In the genomic region with DNA sequence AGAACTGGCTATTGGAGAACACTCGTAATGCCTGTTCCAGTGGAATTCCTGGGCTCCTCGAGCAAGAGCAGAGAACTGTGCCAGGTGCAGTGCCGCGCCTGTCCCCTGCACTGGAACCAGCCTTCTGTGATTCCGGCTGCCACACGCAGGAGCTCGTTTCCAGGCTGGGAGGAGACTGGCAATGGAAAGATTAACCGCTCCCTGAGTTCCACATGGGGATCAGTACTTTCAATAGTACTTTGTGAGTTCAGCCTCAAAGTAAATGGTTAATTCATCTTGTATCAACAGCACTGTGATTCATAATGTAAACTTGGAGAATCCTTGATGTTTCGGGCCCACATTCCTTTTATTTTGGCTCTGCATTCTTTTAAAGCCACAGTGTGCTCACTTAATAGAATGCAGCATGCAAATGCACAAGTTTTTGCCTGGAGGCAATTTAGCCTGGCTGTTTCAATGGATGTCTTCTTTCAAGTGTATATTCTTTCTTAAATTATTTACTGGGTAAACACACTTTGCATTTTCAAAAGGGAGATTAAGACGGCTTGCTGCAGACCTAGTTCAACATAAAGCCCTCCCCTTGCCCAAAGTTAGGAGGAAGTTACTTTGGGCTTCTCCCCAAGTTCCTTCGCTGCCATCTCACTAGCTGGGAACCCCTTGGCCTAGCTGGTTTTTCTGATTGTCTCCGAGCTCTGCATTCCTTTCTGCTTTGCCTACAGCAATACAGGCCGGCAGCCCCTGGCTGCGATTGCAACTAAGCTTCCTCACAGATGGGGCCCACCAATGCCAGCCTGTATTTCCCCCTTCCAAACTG, we compare ENCODE assay signal across 9 cellular contexts.
DNase-seq lines count a peak whose midpoint lies in the region; ATAC-seq and TF ChIP-seq lines count a peak whose summit lies in the region.
"Had no signal": no experiment of that assay in that cellular context is flagged by ENCODE, and none has a peak within 500 bp of the region (broad histone marks: within the 10 kb centered on the region; RNA-seq: fewer than 3 reads in every experiment).

No MANE protein-coding gene starts in this region.

- H3K36me3 ChIP-seq in HCT116 (ENCODE audit: control insufficient read depth in 1 of 2, insufficient read depth in 2 of 2, low read length in 2 of 2) (peaks cover 0 to 10% of the 10 kb centered on the region in 2 experiments; a peak in 2 of 4 replicates), ascending aorta (no peaks in the 10 kb centered on the region), stomach (peaks cover 0 to 4% (median 0%) of the 10 kb centered on the region in 4 donors)
- H3K36me3 ChIP-seq in CD4-positive, alpha-beta memory T cell (ENCODE audit: insufficient read depth, low read length), result no peaks in the 10 kb centered on the region

- TF ChIP-seq CTCF in HCT116 (IDR thresholded peaks at IDR 0.05 in 2 of 3, conservative IDR thresholded peaks at IDR 0.05 in 1 of 3; ENCODE audit: borderline replicate concordance in 1 of 3, insufficient read depth in 1 of 3, low read depth in 2 of 3, low read length in 2 of 3) (no peak), ascending aorta (IDR thresholded peaks at IDR 0.05) (no peak), stomach (IDR thresholded peaks at IDR 0.05) (no peak)

- no peak overlapping the region for H3K4me3 Mint-ChIP-seq in CD4-positive, alpha-beta memory T cell

- POLR2A ChIA-PET in HCT116 (lab: Charles Lee), result interaction anchor here (0.7 to 1.6 kb wide), 7 partner anchors 18 to 293 kb away, joined by 3 to 5 read pairs (median 3); no protein-coding TSS in a partner anchor
- POLR2A ChIA-PET in CD4-positive, alpha-beta memory T cell (lab: Charles Lee; ENCODE audit: partially characterized antibody), result no interaction called here

- H3K9ac ChIP-seq in HCT116 (ENCODE audit: low read length), result peak overlapping the region; percentile 30

- intact Hi-C loops in HCT116 (cut with micrococcal nuclease) (loop anchor here (5.0 to 10.0 kb wide), 3 partner anchors 140 to 335 kb away; a partner anchor contains a TSS), ascending aorta (cut with DNase I) (loop anchor here (2.0 to 5.0 kb wide), 2 partner anchors 139 to 315 kb away; a partner anchor contains a TSS), stomach (cut with DNase I; ENCODE audit: low total_unique reads) (no loop called here)
- intact Hi-C loops in CD4-positive, alpha-beta memory T cell (cut with micrococcal nuclease), result no loop called here

- peaks cover 77 to 87% of the 10 kb centered on the region in 2 experiments for H3K4me1 ChIP-seq in HCT116 (ENCODE audit: control insufficient read depth in 1 of 2, insufficient read depth in 2 of 2, low read length in 2 of 2)
- peaks cover 4 to 15% of the 10 kb centered on the region in 2 donors for H3K4me1 ChIP-seq in ascending aorta
- H3K4me1 ChIP-seq in stomach, result peaks cover 8 to 27% (median 12%) of the 10 kb centered on the region in 4 donors
- no peaks in the 10 kb centered on the region for H3K4me1 ChIP-seq in CD4-positive, alpha-beta memory T cell (ENCODE audit: insufficient read depth, low read length)

- H3K36me3 Mint-ChIP-seq in CD4-positive, alpha-beta memory T cell, result peaks cover 37 to 52% of the 10 kb centered on the region in 2 donors

- no peak overlapping the region for H2AFZ ChIP-seq in HCT116 (ENCODE audit: low read depth, low read length, poor library complexity, severe bottlenecking)

- H3K9me2 ChIP-seq in HCT116 (ENCODE audit: insufficient read depth), result no peaks in the 10 kb centered on the region

- H3K27ac Mint-ChIP-seq in CD4-positive, alpha-beta memory T cell, result peak overlapping the region in 2 of 7 donors; percentile 43 to 88

- CTCF ChIA-PET in HCT116 (lab: Charles Lee), result interaction anchor here (0.6 to 1.4 kb wide), 3 partner anchors 11 to 574 kb away, joined by 3 to 5 read pairs (median 3); no protein-coding TSS in a partner anchor
- CTCF ChIA-PET in CD4-positive, alpha-beta memory T cell (lab: Charles Lee; ENCODE audit: partially characterized antibody), result no interaction called here

- peak; percentile 84 for ATAC-seq in HCT116

- WGBS in stomach, 5 donors, result 29 to 39% (median 31%) methylated on average over 14 of the region's 14 CpGs

- RAD21 ChIA-PET in HCT116 (lab: Charles Lee; ENCODE audit: low non-redundant PET in 1 of 2, low total read pairs in 2 of 2, uncharacterized antibody in 2 of 2, unreplicated experiment in 2 of 2), result interaction anchor here (0.6 to 1.0 kb wide), 5 partner anchors 11 to 335 kb away, joined by 3 to 5 read pairs (median 4); no protein-coding TSS in a partner anchor

- no peaks in the 10 kb centered on the region for H3K9me3 Mint-ChIP-seq in CD4-positive, alpha-beta memory T cell

- H3K27me3 Mint-ChIP-seq in CD4-positive, alpha-beta memory T cell, result no peaks in the 10 kb centered on the region

- H3K27me3 ChIP-seq in HCT116 (ENCODE audit: insufficient read depth, low read length) (no peaks in the 10 kb centered on the region), ascending aorta (no peaks in the 10 kb centered on the region), stomach (no peaks in the 10 kb centered on the region)
- no peaks in the 10 kb centered on the region for H3K27me3 ChIP-seq in CD4-positive, alpha-beta memory T cell (ENCODE audit: insufficient read depth, low read length)

- no peaks in the 10 kb centered on the region for H4K20me1 ChIP-seq in HCT116 (ENCODE audit: insufficient read depth)

- no peak for TF ChIP-seq EP300 in stomach (IDR thresholded peaks at IDR 0.05)

- no TSS peak for BruUV-seq in HCT116 (replicated peaks; lab: Mats Ljungman, UMichigan)

- H3K4me2 ChIP-seq in HCT116 (ENCODE audit: low read length), result peak overlapping the region; percentile 63

- DNase-seq in HCT116 (ENCODE audit: low read depth, low spot score) (peak; percentile 91), ascending aorta (ENCODE audit: low spot score in 2 of 2) (peak; percentile 32 to 90), iPS-NIHi7 (ENCODE audit: extremely low spot score) (peak; percentile 67), stomach (peak; percentile 75), KG1 (lab: John Stamatoyannopoulos, UW) (no peak), NCI-H2081 treated with DMSO at 0.1 percent for 48 hours (lab: John Stamatoyannopoulos, UW) (no peak), activated T-cell treated with anti-CD3 and anti-CD28 coated beads for 4 hours (no peak)
- no peak for DNase-seq in CD4-positive, alpha-beta memory T cell
- DNase-seq: stimulated activated CD8-positive, alpha-beta memory T cell treated with anti-CD3 and anti-CD28 coated beads, Interleukin-4, amount 100 ng/mL, for 48 hours had no signal

- H3K4me1 Mint-ChIP-seq in CD4-positive, alpha-beta memory T cell, result peaks cover 0 to 3% (median under 1%) of the 10 kb centered on the region in 4 donors

- H3K79me2 ChIP-seq in HCT116 (ENCODE audit: insufficient read depth, low read length), result peaks cover 3% of the 10 kb centered on the region; the same call in 1 of the 2 replicates

- H3K27ac ChIP-seq in HCT116 (ENCODE audit: low read depth, low read length) (peak overlapping the region; percentile 78), ascending aorta (peak overlapping the region; percentile 29 to 56), stomach (peak overlapping the region in 4 of 5 donors; percentile 47 to 72 (median 55))
- no peak overlapping the region for H3K27ac ChIP-seq in CD4-positive, alpha-beta memory T cell (ENCODE audit: low read depth, low read length)

- TF ChIP-seq POLR2A in HCT116 (IDR thresholded peaks at IDR 0.05; ENCODE audit: borderline replicate concordance, extremely low read depth, insufficient read depth, insufficient read length) (no peak), stomach (IDR thresholded peaks at IDR 0.05) (no peak)

- H3K9me3 ChIP-seq in HCT116 (ENCODE audit: control insufficient read depth in 1 of 2, insufficient read depth in 1 of 2, low read depth in 1 of 2, low read length in 2 of 2) (no peaks in the 10 kb centered on the region), ascending aorta (no peaks in the 10 kb centered on the region), stomach (no peaks in the 10 kb centered on the region)
- no peaks in the 10 kb centered on the region for H3K9me3 ChIP-seq in CD4-positive, alpha-beta memory T cell (ENCODE audit: control insufficient read depth in 1 of 2, low read length in 2 of 2)

- TF ChIP-seq RAD21 in HCT116 (IDR thresholded peaks at IDR 0.05; ENCODE audit: low read depth), result peak; percentile 56

- H3K4me3 ChIP-seq in HCT116 (replicated peaks in 1 of 2; ENCODE audit: low read depth in 1 of 2, low read length in 2 of 2) (peak overlapping the region; percentile 8 to 18; a peak in 2 of 4 replicates), ascending aorta (no peak overlapping the region), stomach (no peak overlapping the region)
- H3K4me3 ChIP-seq in CD4-positive, alpha-beta memory T cell (ENCODE audit: low read length in 2 of 2), result no peak overlapping the region

TF ChIP-seq in HCT116, 20 proteins besides CTCF, POLR2A, EP300 and RAD21 (continues in another document):
- TF ChIP-seq SRF (IDR thresholded peaks at IDR 0.05; ENCODE audit: low read depth), result no peak; the same call in none of the 2 replicates
- peak; percentile 99 for TF ChIP-seq JUND (IDR thresholded peaks at IDR 0.05)
- TF ChIP-seq EGR1 (IDR thresholded peaks at IDR 0.05; ENCODE audit: low read depth), result no peak
- no peak for TF ChIP-seq ELF1 (IDR thresholded peaks at IDR 0.05; ENCODE audit: borderline replicate concordance, low read depth)
- peak; percentile 98 for TF ChIP-seq SP1 (IDR thresholded peaks at IDR 0.05; ENCODE audit: low read depth)
- TF ChIP-seq, protein P1, sequence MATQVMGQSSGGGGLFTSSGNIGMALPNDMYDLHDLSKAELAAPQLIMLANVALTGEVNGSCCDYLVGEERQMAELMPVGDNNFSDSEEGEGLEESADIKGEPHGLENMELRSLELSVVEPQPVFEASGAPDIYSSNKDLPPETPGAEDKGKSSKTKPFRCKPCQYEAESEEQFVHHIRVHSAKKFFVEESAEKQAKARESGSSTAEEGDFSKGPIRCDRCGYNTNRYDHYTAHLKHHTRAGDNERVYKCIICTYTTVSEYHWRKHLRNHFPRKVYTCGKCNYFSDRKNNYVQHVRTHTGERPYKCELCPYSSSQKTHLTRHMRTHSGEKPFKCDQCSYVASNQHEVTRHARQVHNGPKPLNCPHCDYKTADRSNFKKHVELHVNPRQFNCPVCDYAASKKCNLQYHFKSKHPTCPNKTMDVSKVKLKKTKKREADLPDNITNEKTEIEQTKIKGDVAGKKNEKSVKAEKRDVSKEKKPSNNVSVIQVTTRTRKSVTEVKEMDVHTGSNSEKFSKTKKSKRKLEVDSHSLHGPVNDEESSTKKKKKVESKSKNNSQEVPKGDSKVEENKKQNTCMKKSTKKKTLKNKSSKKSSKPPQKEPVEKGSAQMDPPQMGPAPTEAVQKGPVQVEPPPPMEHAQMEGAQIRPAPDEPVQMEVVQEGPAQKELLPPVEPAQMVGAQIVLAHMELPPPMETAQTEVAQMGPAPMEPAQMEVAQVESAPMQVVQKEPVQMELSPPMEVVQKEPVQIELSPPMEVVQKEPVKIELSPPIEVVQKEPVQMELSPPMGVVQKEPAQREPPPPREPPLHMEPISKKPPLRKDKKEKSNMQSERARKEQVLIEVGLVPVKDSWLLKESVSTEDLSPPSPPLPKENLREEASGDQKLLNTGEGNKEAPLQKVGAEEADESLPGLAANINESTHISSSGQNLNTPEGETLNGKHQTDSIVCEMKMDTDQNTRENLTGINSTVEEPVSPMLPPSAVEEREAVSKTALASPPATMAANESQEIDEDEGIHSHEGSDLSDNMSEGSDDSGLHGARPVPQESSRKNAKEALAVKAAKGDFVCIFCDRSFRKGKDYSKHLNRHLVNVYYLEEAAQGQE (IDR thresholded peaks at IDR 0.05; ENCODE audit: low read depth), result no peak

Comparison
In these comparisons a context has a peak if more than half of its experiments do, and no peak if none do; other contexts are left out.
1. DNase-seq: peak in HCT116 (single experiment), ascending aorta (2 of 2), iPS-NIHi7 (single experiment) and stomach (single experiment); none in KG1 (single experiment), NCI-H2081 treated with DMSO at 0.1 percent for 48 hours (single experiment), CD4-positive, alpha-beta memory T cell (0 of 5) and activated T-cell treated with anti-CD3 and anti-CD28 coated beads for 4 hours (single experiment).
2. H3K4me3 ChIP-seq: peak in HCT116 (2 of 2); none in ascending aorta (0 of 2), stomach (0 of 4) and CD4-positive, alpha-beta memory T cell (0 of 2).
3. intact Hi-C loops: an anchor here in HCT116 (5.0 to 10.0 kb wide) and ascending aorta (2.0 to 5.0 kb wide); none called in stomach and CD4-positive, alpha-beta memory T cell.